ENCODE assay signal across 11 cellular contexts in the genomic region with DNA sequence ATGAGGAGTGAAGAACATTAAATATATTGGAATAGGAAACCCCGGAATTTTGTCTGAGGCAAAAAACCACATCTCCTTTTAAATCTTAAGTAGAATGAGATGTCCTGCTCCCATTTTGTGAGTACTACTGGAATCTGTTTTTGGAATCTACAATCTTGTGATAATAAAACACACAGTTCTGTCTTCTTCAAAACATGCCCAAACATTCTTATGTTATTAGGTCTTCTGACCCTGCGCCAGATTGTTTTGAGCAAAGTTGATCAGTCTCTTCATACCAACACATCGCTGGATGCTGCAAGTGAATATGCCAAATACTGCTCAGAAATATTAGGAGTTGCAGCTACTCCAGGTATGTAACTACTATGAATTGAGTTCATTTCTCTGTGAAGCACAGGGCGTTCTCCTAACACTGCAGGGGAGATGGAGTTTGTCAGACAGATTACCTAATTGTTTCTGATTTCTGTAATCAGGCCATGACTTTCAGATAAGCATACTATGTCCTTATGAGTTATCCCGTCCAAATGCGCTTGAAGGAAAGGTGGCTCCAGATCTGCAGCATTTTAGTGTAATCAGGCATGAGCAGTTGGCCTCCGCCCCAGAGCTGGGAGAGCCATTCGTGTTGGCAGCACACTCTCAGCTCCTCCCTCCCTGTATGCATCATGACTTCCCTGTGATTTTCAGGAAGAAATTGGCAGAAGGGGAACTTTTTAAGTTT.
A peak's percentile ranks its signal among the peaks of the same experiment; 100 is the strongest.
DNase-seq lines count a peak whose midpoint lies in the region; ATAC-seq and TF ChIP-seq lines count a peak whose summit lies in the region.
"Had no signal": no experiment of that assay in that cellular context is flagged by ENCODE, and none has a peak within 500 bp of the region (broad histone marks: within the 10 kb centered on the region; RNA-seq: fewer than 3 reads in every experiment).

No MANE protein-coding gene starts in this region.

- ATAC-seq in HG03460 (IDR thresholded peaks at IDR 0.05; ENCODE audit: unreplicated experiment) (no peak), GM21717 (IDR thresholded peaks at IDR 0.05; ENCODE audit: unreplicated experiment) (no peak)

- no peak for TF ChIP-seq CTCF in esophagus squamous epithelium (IDR thresholded peaks at IDR 0.05)

- intact Hi-C loops in esophagus squamous epithelium (cut with DNase I): no loop called here

- TF ChIP-seq POLR2A in esophagus squamous epithelium (IDR thresholded peaks at IDR 0.05): no peak

- H3K4me1 ChIP-seq in esophagus squamous epithelium: peaks cover 0 to 22% (median 2%) of the 10 kb centered on the region in 3 donors

- 65 to 72% methylated on average over 8 of the region's 8 CpGs for WGBS in esophagus squamous epithelium, 2 donors

- H3K4me3 ChIP-seq in esophagus squamous epithelium: no peak overlapping the region

- DNase-seq in AG08395 (ENCODE audit: low spot score): peak; percentile 64
- peak; percentile 77 for DNase-seq in NCI-H446 treated with DMSO at 0.1 percent for 48 hours (lab: John Stamatoyannopoulos, UW)
- no peak for DNase-seq in esophagus squamous epithelium (lab: John Stamatoyannopoulos, UW)
- DNase-seq in midbrain (lab: John Stamatoyannopoulos, UW): peak; percentile 77
- DNase-seq in stimulated activated CD4-positive, alpha-beta T cell treated with anti-CD3 and anti-CD28 coated beads, Interleukin-15, amount 100 ng/mL, for 24 hours: no peak
- DNase-seq in NAMALWA (ENCODE audit: low spot score): no peak
- DNase-seq: activated CD8-positive, alpha-beta memory T cell treated with anti-CD3 and anti-CD28 coated beads, Interleukin-2, amount 50 U/mL, for 48 hours; GOT3 had no signal

- H3K9me3 ChIP-seq in esophagus squamous epithelium: no peaks in the 10 kb centered on the region

- peaks cover 0 to 43% (median 0%) of the 10 kb centered on the region in 3 donors for H3K36me3 ChIP-seq in esophagus squamous epithelium

- H3K27me3 ChIP-seq in esophagus squamous epithelium: no peaks in the 10 kb centered on the region

- peak overlapping the region in 3 of 4 donors; percentile 5 to 68 (median 59) for H3K27ac ChIP-seq in esophagus squamous epithelium
- H3K27ac ChIP-seq: HL-60 had no signal

Comparison
In these comparisons a context has a peak if more than half of its experiments do, and no peak if none do; other contexts are left out.
1. DNase-seq: peak in AG08395 (single experiment), NCI-H446 treated with DMSO at 0.1 percent for 48 hours (single experiment) and midbrain (single experiment); none in esophagus squamous epithelium (single experiment), stimulated activated CD4-positive, alpha-beta T cell treated with anti-CD3 and anti-CD28 coated beads, Interleukin-15, amount 100 ng/mL, for 24 hours (single experiment) and NAMALWA (single experiment).